16 cellular contexts compared by ENCODE assay signal in the genomic region with DNA sequence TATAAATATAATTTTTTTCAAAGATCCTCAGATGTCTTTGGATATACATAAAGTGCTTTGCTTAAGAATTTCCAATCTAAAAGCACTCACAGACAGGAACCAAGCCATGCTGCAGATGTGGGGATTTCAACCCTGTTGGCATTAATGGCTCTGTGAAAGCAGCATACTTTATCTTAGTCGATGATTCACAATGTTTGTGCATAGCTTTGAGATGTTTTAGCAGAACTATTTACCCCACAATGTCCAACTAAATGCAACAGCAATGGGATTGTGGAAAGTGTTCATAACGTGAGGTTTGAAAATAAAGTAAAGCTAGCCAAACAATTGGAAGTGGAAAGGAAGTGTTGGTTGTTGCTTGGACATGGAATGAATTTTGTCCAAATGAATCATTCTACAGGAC.
"Had no signal": no experiment of that assay in that cellular context is flagged by ENCODE, and none has a peak within 500 bp of the region (broad histone marks: within the 10 kb centered on the region; RNA-seq: fewer than 3 reads in every experiment).

No MANE protein-coding gene starts in this region.

- H3K36me3 ChIP-seq: esophagus squamous epithelium, heart left ventricle, ovary, upper lobe of right lung had no signal

- DNase-seq: activated CD4-positive, alpha-beta T cell treated with anti-CD3 and anti-CD28 coated beads, Interleukin-2, amount 10 ng/mL, durations not matched to agents 24 days and 14 days; activated naive CD4-positive, alpha-beta T cell treated with anti-CD3 and anti-CD28 coated beads, Interleukin-2, amount 10 ng/mL, durations not matched to agents 7 days and 5 days; amniotic stem cell; dorsolateral prefrontal cortex; esophagus squamous epithelium; heart left ventricle; islet precursor cell; left ventricle myocardium superior; ovary; stimulated activated CD4-positive, alpha-beta T cell treated with anti-CD3 and anti-CD28 coated beads, Interleukin-4, amount 100 ng/mL, for 4 hours; stimulated activated naive CD8-positive, alpha-beta T cell treated with anti-CD3 and anti-CD28 coated beads, Interleukin-15, amount 100 ng/mL, for 72 hours; T-helper 1 cell; testis; upper lobe of right lung had no signal

- H3K4me1 ChIP-seq: esophagus squamous epithelium, heart left ventricle, testis, upper lobe of right lung had no signal

- H3K27ac ChIP-seq: dorsolateral prefrontal cortex, esophagus squamous epithelium, heart left ventricle, ovary, testis, upper lobe of right lung had no signal

- H3K27me3 ChIP-seq: dorsolateral prefrontal cortex, esophagus squamous epithelium, heart left ventricle, ovary, testis, upper lobe of right lung had no signal

- H3K4me3 ChIP-seq: dorsolateral prefrontal cortex, esophagus squamous epithelium, heart left ventricle, ovary, testis, upper lobe of right lung had no signal

- H3K9me3 ChIP-seq: esophagus squamous epithelium, heart left ventricle, ovary, testis, upper lobe of right lung had no signal

- ATAC-seq: activated T-helper 17 cell treated with anti-CD3 and anti-CD28 coated beads, Interleukin-2, amount 50 U/mL, for 72 hours; heart left ventricle; left ventricle myocardium superior; stimulated activated naive CD8-positive, alpha-beta T cell treated with anti-CD3 and anti-CD28 coated beads, Interleukin-15, amount 100 ng/mL, for 72 hours; upper lobe of right lung; WTC11 had no signal
